In genomic region chr11:12280199-12280837, GRCh38 we compare ENCODE assay signal across 14 cellular contexts.
DNase-seq lines count a peak whose midpoint lies in the region; ATAC-seq and TF ChIP-seq lines count a peak whose summit lies in the region.
"Had no signal": no experiment of that assay in that cellular context is flagged by ENCODE, and none has a peak within 500 bp of the region (broad histone marks: within the 10 kb centered on the region; RNA-seq: fewer than 3 reads in every experiment).

No MANE protein-coding gene starts in this region.

- 93% methylated on average over 4 of the region's 4 CpGs for WGBS in mesenchymal stem cell

- H3K4me2 ChIP-seq in BLaER1 (peak overlapping the region; percentile 23), mesenchymal stem cell (ENCODE audit: low read length, poor library complexity, severe bottlenecking) (no peak overlapping the region)

- peak overlapping the region; percentile 31 for H2AK5ac ChIP-seq in mesenchymal stem cell (ENCODE audit: low read length, severe bottlenecking)

- no peak for TF ChIP-seq CTCF in VCaP (conservative IDR thresholded peaks at IDR 0.05)

- H3K4ac ChIP-seq in mesenchymal stem cell (ENCODE audit: low read depth in 1 of 2, low read length in 2 of 2) = no peak overlapping the region

- no peaks in the 10 kb centered on the region for H4K20me1 ChIP-seq in BLaER1

- H2AFZ ChIP-seq in mesenchymal stem cell (ENCODE audit: low read depth, low read length) = no peak overlapping the region

- no peak overlapping the region for H2BK15ac ChIP-seq in mesenchymal stem cell (ENCODE audit: low read depth, poor library complexity, severe bottlenecking)

- ATAC-seq in HG02678 (IDR thresholded peaks at IDR 0.05; ENCODE audit: unreplicated experiment) = no peak
- ATAC-seq: CD8-positive, alpha-beta T cell; natural killer cell had no signal

- no peak overlapping the region for H3K14ac ChIP-seq in mesenchymal stem cell (ENCODE audit: low read length in 2 of 2)

- H3K9me3 ChIP-seq in BLaER1 (no peaks in the 10 kb centered on the region), mesenchymal stem cell (ENCODE audit: control insufficient read depth, low read length) (no peaks in the 10 kb centered on the region)
- H3K9me3 ChIP-seq: heart left ventricle had no signal

- no peak overlapping the region for H3K18ac ChIP-seq in mesenchymal stem cell (ENCODE audit: low read depth in 1 of 2, low read length in 2 of 2)

- peaks cover 1% of the 10 kb centered on the region for H3K79me1 ChIP-seq in mesenchymal stem cell (replicated peaks; ENCODE audit: low read length, poor library complexity, severe bottlenecking)

- H3K27ac ChIP-seq in BLaER1 (no peak overlapping the region), VCaP (peak overlapping the region; percentile 75), mesenchymal stem cell (ENCODE audit: low read length, poor library complexity, severe bottlenecking) (no peak overlapping the region)
- H3K27ac ChIP-seq: heart left ventricle had no signal

- no peak overlapping the region for H4K8ac ChIP-seq in mesenchymal stem cell (ENCODE audit: low read length)

- no peak overlapping the region for H2BK120ac ChIP-seq in mesenchymal stem cell (ENCODE audit: low read depth, low read length)

- H3K36me3 ChIP-seq in BLaER1 = no peaks in the 10 kb centered on the region
- H3K36me3 ChIP-seq in mesenchymal stem cell (ENCODE audit: control insufficient read depth in 1 of 2, insufficient read depth in 2 of 2, low read depth in 1 of 2, low read length in 2 of 2) = no peaks in the 10 kb centered on the region
- H3K36me3 ChIP-seq: heart left ventricle had no signal

- no peak overlapping the region for H4K91ac ChIP-seq in mesenchymal stem cell (ENCODE audit: low read length)

- in situ Hi-C loops in ACHN (cut with HindIII; ENCODE audit: low pct_ligation_motif_present, low pct_unique_long_range_greater_than_20kb, low sequenced_read_pairs) = no loop called here

- DNase-seq in DMS153 (lab: John Stamatoyannopoulos, UW) = peak; percentile 43
- no peak for DNase-seq in mesenchymal stem cell
- DNase-seq in effector CD8-positive, alpha-beta T cell (lab: John Stamatoyannopoulos, UW) = no peak
- no peak for DNase-seq in ACHN
- DNase-seq: left ventricle myocardium superior; natural killer cell; NCI-H226; right cardiac atrium; stimulated activated naive CD4-positive, alpha-beta T cell treated with Interleukin-2 at 50 U/mL for 16 hours had no signal

- H2BK5ac ChIP-seq in mesenchymal stem cell (ENCODE audit: low read depth, low read length, poor library complexity, severe bottlenecking) = no peak overlapping the region

- H3K4me1 ChIP-seq in BLaER1 = peaks cover 14% of the 10 kb centered on the region; the same call in 1 of the 2 replicates
- peaks cover 9% of the 10 kb centered on the region for H3K4me1 ChIP-seq in mesenchymal stem cell (ENCODE audit: control insufficient read depth, insufficient read depth, low read depth, low read length)

- no peak overlapping the region for H3K23ac ChIP-seq in mesenchymal stem cell (ENCODE audit: low read length in 2 of 2)

- H2BK12ac ChIP-seq in mesenchymal stem cell (ENCODE audit: low read length in 2 of 2) = peak overlapping the region in 1 of 2 experiments; percentile 25

- H3K27me3 ChIP-seq in BLaER1 (no peaks in the 10 kb centered on the region), mesenchymal stem cell (ENCODE audit: control insufficient read depth in 1 of 2, insufficient read depth in 1 of 2, low read length in 2 of 2) (no peaks in the 10 kb centered on the region)
- H3K27me3 ChIP-seq: heart left ventricle had no signal

- H3K4me3 ChIP-seq in BLaER1 (no peak overlapping the region), mesenchymal stem cell (ENCODE audit: insufficient read depth in 1 of 2, low read depth in 1 of 2, low read length in 2 of 2) (no peak overlapping the region)
- H3K4me3 ChIP-seq: heart left ventricle had no signal

- H3K9ac ChIP-seq in BLaER1 = no peak overlapping the region
- H3K9ac ChIP-seq in mesenchymal stem cell (ENCODE audit: low read length) = no peak overlapping the region
